Comparison of ENCODE assay signal across 8 cellular contexts in genomic region chr12:56129210-56129691, GRCh38. TPM values are rescaled to one million over a fixed set of nuclear protein-coding genes. Genes with fewer than 3 reads are reported as not detected.
DNase-seq lines count a peak whose midpoint lies in the region; ATAC-seq, FAIRE-seq and TF ChIP-seq lines count a peak whose summit lies in the region.

No MANE protein-coding gene starts in this region.

- FAIRE-seq in bronchial epithelial cell (lab: Jason Lieb, UNC), result no peak

- CTCF ChIA-PET in A673 (lab: Charles Lee), result interaction anchor here (0.7 kb wide), 1 partner anchor 60 kb away, joined by 3 read pairs; the partner anchor contains the start of gene SMARCC2

- H3K27ac ChIP-seq in A673 (ENCODE audit: low read depth, low read length, poor library complexity, severe bottlenecking) (peak overlapping the region; percentile 74), WERI-Rb-1 (no peak overlapping the region)

- H3K9me3 ChIP-seq in A673 (ENCODE audit: low read depth, low read length, poor library complexity, severe bottlenecking) (no peaks in the 10 kb centered on the region), WERI-Rb-1 (ENCODE audit: severe bottlenecking) (no peaks in the 10 kb centered on the region)

- intact Hi-C loops in A673 (cut with micrococcal nuclease; ENCODE audit: unreplicated experiment), result loop anchor here (2.0 kb wide), 1 partner anchor 28 kb away; no protein-coding TSS in a partner anchor

- H3K27me3 ChIP-seq in A673 (replicated peaks; ENCODE audit: insufficient read depth, low read depth, low read length, poor library complexity) (no peaks in the 10 kb centered on the region), WERI-Rb-1 (ENCODE audit: insufficient read depth, low read depth, severe bottlenecking) (no peaks in the 10 kb centered on the region), bronchial epithelial cell (ENCODE audit: control insufficient read depth, insufficient read depth, low read length) (no peaks in the 10 kb centered on the region)

- BruUV-seq in A673 (replicated peaks; lab: Mats Ljungman, UMichigan), result no TSS peak

- H3K36me3 ChIP-seq in A673 (ENCODE audit: insufficient read depth, low read length, poor library complexity, severe bottlenecking), result peaks cover 36% of the 10 kb centered on the region
- H3K36me3 ChIP-seq in WERI-Rb-1, result peaks cover 40% of the 10 kb centered on the region
- H3K36me3 ChIP-seq in bronchial epithelial cell (ENCODE audit: control insufficient read depth, insufficient read depth, low read length), result peaks cover 25% of the 10 kb centered on the region

- H3K4me3 ChIP-seq in A673 (ENCODE audit: low read depth, low read length, poor library complexity, severe bottlenecking), result peak overlapping the region; percentile 72
- H3K4me3 ChIP-seq in WERI-Rb-1 (ENCODE audit: low read depth, low read length), result peak overlapping the region; percentile 78
- peak overlapping the region; percentile 88 for H3K4me3 ChIP-seq in bronchial epithelial cell (ENCODE audit: low read depth, low read length)

- ATAC-seq in GM18909 (IDR thresholded peaks at IDR 0.05; ENCODE audit: poor library complexity, unreplicated experiment) (peak; percentile 28), HG02884 (IDR thresholded peaks at IDR 0.05; ENCODE audit: unreplicated experiment) (no peak)

- DNase-seq in A673 (ENCODE audit: low spot score), result peak; percentile 67
- peak; percentile 80 to 82 for DNase-seq in Kasumi-1 (lab: John Stamatoyannopoulos, UW)
- DNase-seq in WERI-Rb-1, result peak; percentile 48
- peak; percentile 44 for DNase-seq in bronchial epithelial cell (ENCODE audit: low read depth)
- peak; percentile 66 for DNase-seq in kidney glomerular epithelial cell (lab: John Stamatoyannopoulos, UW)
- DNase-seq in stimulated activated CD4-positive, alpha-beta T cell treated with anti-CD3 and anti-CD28 coated beads, Interleukin-2, amount 100 ng/mL, for 48 hours, result peak; percentile 43 to 57

- POLR2A ChIA-PET in A673 (lab: Charles Lee; ENCODE audit: low non-redundant PET), result interaction anchor here (0.6 kb wide), 1 partner anchor 28 kb away, joined by 5 read pairs; no protein-coding TSS in a partner anchor

- no peak for TF ChIP-seq CTCF in A673 (conservative IDR thresholded peaks at IDR 0.05; ENCODE audit: low read depth, low read length)
- TF ChIP-seq CTCF in WERI-Rb-1 (IDR thresholded peaks at IDR 0.05; ENCODE audit: low read depth, low read length), result no peak
- no peak for TF ChIP-seq CTCF in bronchial epithelial cell (IDR thresholded peaks at IDR 0.05; ENCODE audit: insufficient read depth, low read length, severe bottlenecking)

- H3K4me1 ChIP-seq in A673 (ENCODE audit: insufficient read depth, low read length, poor library complexity, severe bottlenecking), result peaks cover 21% of the 10 kb centered on the region

RNA-seq across cellular contexts. Expression of gene ESYT1, which starts 1.2 kb away (rescaled TPM):
- total RNA-seq in A673 (2021) (90.0 and 107 TPM in 2 replicates), bronchial epithelial cell (253 and 304 TPM in 2 replicates)

RNA-seq across cellular contexts. Expression of gene ZC3H10, which starts 11.2 kb away (rescaled TPM):
- total RNA-seq in A673 (2021), result 11.8 and 14.4 TPM in 2 replicates
- 3.5 and 4.5 TPM in 2 replicates for total RNA-seq in bronchial epithelial cell

RNA-seq across cellular contexts. Expression of gene RPL41, which starts 12.8 kb away (rescaled TPM):
- 3,332 and 3,475 TPM in 2 replicates for total RNA-seq in A673 (2021)
- total RNA-seq in bronchial epithelial cell, result 3,411 and 3,733 TPM in 2 replicates

RNA-seq across cellular contexts. Expression of gene MYL6B, which starts 23.1 kb away (rescaled TPM):
- total RNA-seq in A673 (2021) (180 and 181 TPM in 2 replicates), bronchial epithelial cell (27.4 and 33.5 TPM in 2 replicates)

RNA-seq across cellular contexts. Expression of gene PA2G4, which starts 24.9 kb away (rescaled TPM):
- total RNA-seq in A673 (2021) (302 and 327 TPM in 2 replicates), bronchial epithelial cell (168 and 172 TPM in 2 replicates)
